12 cellular contexts compared by ENCODE assay signal in the genomic region with DNA sequence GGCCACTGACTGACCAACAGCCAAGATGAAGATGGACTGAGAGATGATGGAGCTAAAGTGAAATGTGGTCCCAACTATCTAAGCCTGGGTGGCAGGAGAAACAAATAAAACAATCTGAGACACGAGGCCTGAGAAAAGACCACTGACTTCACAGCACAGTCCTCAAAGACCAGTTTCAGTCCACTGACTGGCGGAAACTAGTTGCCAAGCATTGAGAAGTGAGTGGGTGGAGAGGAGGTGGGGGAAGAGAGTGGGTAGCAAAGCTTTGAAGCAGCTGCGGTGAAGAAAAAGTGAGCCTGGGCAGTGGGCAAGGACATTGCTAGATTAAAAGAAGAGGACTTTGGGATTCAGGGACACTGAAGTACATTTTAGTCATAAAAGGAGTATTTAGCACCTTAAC. TPM values are rescaled to one million over a fixed set of nuclear protein-coding genes. Genes with fewer than 3 reads are reported as not detected.
A peak's percentile ranks its signal among the peaks of the same experiment; 100 is the strongest.
DNase-seq lines count a peak whose midpoint lies in the region; ATAC-seq, FAIRE-seq and TF ChIP-seq lines count a peak whose summit lies in the region.
"Had no signal": no experiment of that assay in that cellular context is flagged by ENCODE, and none has a peak within 500 bp of the region (broad histone marks: within the 10 kb centered on the region; RNA-seq: fewer than 3 reads in every experiment).

No MANE protein-coding gene starts in this region.

- WGBS in HepG2 (ENCODE audit: low lambda C conversion rate) = 2% methylated on average over 3 of the region's 3 CpGs
- 61 to 68% methylated on average over 3 of the region's 3 CpGs for WGBS in esophagus squamous epithelium, 2 donors
- 75% methylated on average over 3 of the region's 3 CpGs for WGBS in esophagus muscularis mucosa

- H4K20me1 ChIP-seq in HepG2 (ENCODE audit: insufficient read depth, low read length) = no peaks in the 10 kb centered on the region

- TF ChIP-seq EP300 in HepG2 (IDR thresholded peaks at IDR 0.05; ENCODE audit: low read depth in 2 of 2, low read length in 2 of 2) (no peak), HepG2 (CRISPR knock-in tag; IDR thresholded peaks at IDR 0.05; ENCODE audit: borderline replicate concordance) (no peak), esophagus muscularis mucosa (IDR thresholded peaks at IDR 0.05) (no peak)

- no TSS peak for BruUV-seq in HepG2 (replicated peaks; lab: Mats Ljungman, UMichigan)

- intact Hi-C loops in HepG2 (cut with micrococcal nuclease; ENCODE audit: unreplicated experiment) (no loop called here), esophagus squamous epithelium (cut with DNase I) (no loop called here), esophagus muscularis mucosa (cut with DNase I) (no loop called here)

- DNase-seq in mucosa of gallbladder (ENCODE audit: low spot score) = no peak
- DNase-seq in HepG2 (ENCODE audit: low spot score) = no peak
- no peak for DNase-seq in esophagus squamous epithelium (lab: John Stamatoyannopoulos, UW)
- DNase-seq in esophagus muscularis mucosa (ENCODE audit: extremely low spot score) = no peak
- DNase-seq: aorta, NCI-H446 treated with DMSO at 0.1 percent for 48 hours had no signal

- H3K4me2 ChIP-seq in HepG2 (ENCODE audit: low read depth, low read length) = no peak overlapping the region

- H3K9me3 ChIP-seq in mononuclear cell (ENCODE audit: low read depth, low read length) (no peaks in the 10 kb centered on the region), HepG2 (ENCODE audit: low read length) (no peaks in the 10 kb centered on the region), esophagus squamous epithelium (no peaks in the 10 kb centered on the region), esophagus muscularis mucosa (no peaks in the 10 kb centered on the region)

- CTCF ChIA-PET in HepG2 (lab: Yijun Ruan, JAX; ENCODE audit: low intra/inter-chr PET ratio, low total read pairs) = no interaction called here

- no peak for TF ChIP-seq RAD21 in HepG2 (CRISPR knock-in tag; IDR thresholded peaks at IDR 0.05)

- no peaks in the 10 kb centered on the region for H3K36me3 ChIP-seq in HepG2 (replicated peaks in 1 of 2; ENCODE audit: control insufficient read depth in 1 of 2, insufficient read depth in 2 of 2, low read length in 2 of 2)
- H3K36me3 ChIP-seq in esophagus squamous epithelium = no peaks in the 10 kb centered on the region
- H3K36me3 ChIP-seq in esophagus muscularis mucosa = no peaks in the 10 kb centered on the region

- FAIRE-seq in HepG2 (lab: Jason Lieb, UNC) = no peak
- FAIRE-seq: K562 had no signal

- no peaks in the 10 kb centered on the region for H3K79me2 ChIP-seq in HepG2 (ENCODE audit: insufficient read depth, low read length)

- no peak overlapping the region for H2AFZ ChIP-seq in HepG2 (ENCODE audit: low read length)

- peak; percentile 40 for ATAC-seq in GM18867 (IDR thresholded peaks at IDR 0.05; ENCODE audit: unreplicated experiment)
- ATAC-seq in GM21529 (IDR thresholded peaks at IDR 0.05; ENCODE audit: unreplicated experiment) = peak; percentile 40
- peak; percentile 34 for ATAC-seq in HG03139 (IDR thresholded peaks at IDR 0.05; ENCODE audit: unreplicated experiment)
- no peak for ATAC-seq in HepG2
- ATAC-seq: K562 had no signal

- H3K4me3 ChIP-seq in mononuclear cell (ENCODE audit: low read length) = peak overlapping the region; percentile 44
- no peak overlapping the region for H3K4me3 ChIP-seq in HepG2 (replicated peaks in 1 of 3; ENCODE audit: insufficient read depth in 1 of 3, low read depth in 2 of 3, low read length in 3 of 3)
- no peak overlapping the region for H3K4me3 ChIP-seq in esophagus squamous epithelium
- H3K4me3 ChIP-seq in esophagus muscularis mucosa = no peak overlapping the region
- H3K4me3 ChIP-seq: K562 had no signal

- no peaks in the 10 kb centered on the region for H3K27me3 ChIP-seq in mononuclear cell (ENCODE audit: insufficient read depth, low read length)
- H3K27me3 ChIP-seq in HepG2 (ENCODE audit: control insufficient read depth in 1 of 2, insufficient read depth in 2 of 2, low read length in 2 of 2) = no peaks in the 10 kb centered on the region
- H3K27me3 ChIP-seq in esophagus squamous epithelium = no peaks in the 10 kb centered on the region
- H3K27me3 ChIP-seq in esophagus muscularis mucosa = no peaks in the 10 kb centered on the region

- TF ChIP-seq POLR2A in HepG2 (IDR thresholded peaks at IDR 0.05; ENCODE audit: insufficient read depth in 1 of 2, low read depth in 2 of 2, low read length in 2 of 2) (no peak), esophagus squamous epithelium (IDR thresholded peaks at IDR 0.05) (no peak), esophagus muscularis mucosa (IDR thresholded peaks at IDR 0.05; ENCODE audit: low read depth) (no peak)

- H3K27ac ChIP-seq in HepG2 (ENCODE audit: extremely low read length, insufficient read depth, low read length) = no peak overlapping the region
- no peak overlapping the region for H3K27ac ChIP-seq in esophagus squamous epithelium
- no peak overlapping the region for H3K27ac ChIP-seq in esophagus muscularis mucosa (replicated peaks in 1 of 4)

- in situ Hi-C loops in HepG2 (cut with HindIII; ENCODE audit: extremely low pct_ligation_motif_present, low pct_unique_long_range_greater_than_20kb) = no loop called here

- TF ChIP-seq CTCF in HepG2 (CRISPR knock-in tag; IDR thresholded peaks at IDR 0.05) (no peak), esophagus squamous epithelium (IDR thresholded peaks at IDR 0.05) (no peak), esophagus muscularis mucosa (IDR thresholded peaks at IDR 0.05) (no peak)

- peaks cover 14% of the 10 kb centered on the region for H3K4me1 ChIP-seq in mononuclear cell (ENCODE audit: insufficient read depth, low read length)
- no peaks in the 10 kb centered on the region for H3K4me1 ChIP-seq in HepG2 (ENCODE audit: insufficient read depth, low read length)
- no peaks in the 10 kb centered on the region for H3K4me1 ChIP-seq in esophagus squamous epithelium
- no peaks in the 10 kb centered on the region for H3K4me1 ChIP-seq in esophagus muscularis mucosa

- POLR2A ChIA-PET in HepG2 (lab: Yijun Ruan, JAX) = no interaction called here

- H3K9ac ChIP-seq in HepG2 (ENCODE audit: insufficient read depth, low read depth, low read length) = no peak overlapping the region

RNA-seq across cellular contexts. Expression of gene MS4A1, which starts 1.9 kb away (rescaled TPM):
- 145 TPM for total RNA-seq in mononuclear cell
- 0.60 TPM for total RNA-seq in mucosa of gallbladder
- total RNA-seq in HepG2 (2016; rRNA removed; fragmentation: Illumina TruSeq; extraction: Trizol) = not detected in 2 replicates
- total RNA-seq in HepG2 (2016; cell fraction: cytosol; rRNA removed; fragmentation: Illumina TruSeq; extraction: Trizol; ENCODE audit: low read depth) = not detected in 2 replicates
- total RNA-seq in HepG2 (2016; cell fraction: insoluble cytoplasmic fraction; rRNA removed; fragmentation: Illumina TruSeq; extraction: Trizol) = not detected in 2 replicates
- total RNA-seq in HepG2 (2016; cell fraction: membrane; rRNA removed; fragmentation: Illumina TruSeq; extraction: Trizol) = not detected in 2 replicates
- total RNA-seq in HepG2 (2016; cell fraction: nucleus; rRNA removed; fragmentation: Illumina TruSeq; extraction: Trizol) = not detected in 2 replicates
- 0.01 TPM in 1 of 2 replicates, not detected in the other for polyA plus RNA-seq in HepG2 (2011; rRNA removed)
- polyA plus RNA-seq in HepG2 (2011; cell fraction: cytosol; rRNA removed) = 0.05 and 0.12 TPM in 2 replicates
- polyA plus RNA-seq in HepG2 (2011; cell fraction: nucleus; rRNA removed) = 0.37 and 1.2 TPM in 2 replicates
- polyA plus RNA-seq in HepG2 (2012) = not detected in 2 replicates
- polyA plus RNA-seq in HepG2 (2016; cell fraction: cytosol; fragmentation: Illumina TruSeq; extraction: Trizol; ENCODE audit: low read depth) = not detected in 2 replicates
- polyA plus RNA-seq in HepG2 (2016; cell fraction: insoluble cytoplasmic fraction; fragmentation: Illumina TruSeq; extraction: Trizol; ENCODE audit: low read depth) = not detected in 2 replicates
- polyA plus RNA-seq in HepG2 (2016; cell fraction: membrane; fragmentation: Illumina TruSeq; extraction: Trizol; ENCODE audit: low read depth) = not detected in 2 replicates
- polyA plus RNA-seq in HepG2 (2016; cell fraction: nucleus; fragmentation: Illumina TruSeq; extraction: Trizol; ENCODE audit: insufficient read depth, low read depth) = not detected in 2 replicates
- polyA minus RNA-seq in HepG2 (2011; rRNA and poly(A)+ RNA removed; ENCODE audit: low replicate concordance) = 0.19 TPM in 1 of 2 replicates, not detected in the other
- polyA minus RNA-seq in HepG2 (2011; cell fraction: cytosol; rRNA and poly(A)+ RNA removed) = not detected in 2 replicates
- not detected in 2 replicates for polyA minus RNA-seq in HepG2 (2011; cell fraction: nucleus; rRNA and poly(A)+ RNA removed)
- total RNA-seq in esophagus squamous epithelium = 1 to 10 TPM in 1 of 4 donors, under 1 TPM in 1, not detected in 2; 0.38 to 1.2 TPM
- total RNA-seq in esophagus muscularis mucosa = under 1 TPM in 3 of 4 donors, not detected in 1; 0.13 to 0.99 (median 0.23) TPM
- total RNA-seq: SK-MEL-5 had no signal

RNA-seq across cellular contexts. Expression of gene MS4A5, which starts 28.2 kb away (rescaled TPM):
- total RNA-seq in mononuclear cell = not detected
- total RNA-seq in mucosa of gallbladder = not detected
- total RNA-seq in HepG2 (2016; rRNA removed; fragmentation: Illumina TruSeq; extraction: Trizol) = not detected in 2 replicates
- total RNA-seq in HepG2 (2016; cell fraction: cytosol; rRNA removed; fragmentation: Illumina TruSeq; extraction: Trizol; ENCODE audit: low read depth) = not detected in 2 replicates
- not detected in 2 replicates for total RNA-seq in HepG2 (2016; cell fraction: insoluble cytoplasmic fraction; rRNA removed; fragmentation: Illumina TruSeq; extraction: Trizol)
- total RNA-seq in HepG2 (2016; cell fraction: membrane; rRNA removed; fragmentation: Illumina TruSeq; extraction: Trizol) = not detected in 2 replicates
- not detected in 2 replicates for total RNA-seq in HepG2 (2016; cell fraction: nucleus; rRNA removed; fragmentation: Illumina TruSeq; extraction: Trizol)
- not detected in 2 replicates for polyA plus RNA-seq in HepG2 (2011; rRNA removed)
- not detected in 2 replicates for polyA plus RNA-seq in HepG2 (2011; cell fraction: cytosol; rRNA removed)
- not detected in 2 replicates for polyA plus RNA-seq in HepG2 (2011; cell fraction: nucleus; rRNA removed)
- not detected in 2 replicates for polyA plus RNA-seq in HepG2 (2012)
- polyA plus RNA-seq in HepG2 (2016; cell fraction: cytosol; fragmentation: Illumina TruSeq; extraction: Trizol; ENCODE audit: low read depth) = not detected in 2 replicates
- not detected in 2 replicates for polyA plus RNA-seq in HepG2 (2016; cell fraction: insoluble cytoplasmic fraction; fragmentation: Illumina TruSeq; extraction: Trizol; ENCODE audit: low read depth)
- not detected in 2 replicates for polyA plus RNA-seq in HepG2 (2016; cell fraction: membrane; fragmentation: Illumina TruSeq; extraction: Trizol; ENCODE audit: low read depth)
- polyA plus RNA-seq in HepG2 (2016; cell fraction: nucleus; fragmentation: Illumina TruSeq; extraction: Trizol; ENCODE audit: insufficient read depth, low read depth) = not detected in 2 replicates
- not detected in 2 replicates for polyA minus RNA-seq in HepG2 (2011; rRNA and poly(A)+ RNA removed; ENCODE audit: low replicate concordance)
- not detected in 2 replicates for polyA minus RNA-seq in HepG2 (2011; cell fraction: cytosol; rRNA and poly(A)+ RNA removed)
- polyA minus RNA-seq in HepG2 (2011; cell fraction: nucleus; rRNA and poly(A)+ RNA removed) = not detected in 2 replicates
- total RNA-seq in esophagus squamous epithelium = not detected
- total RNA-seq in esophagus muscularis mucosa = not detected
- total RNA-seq: aorta, K562, SK-MEL-5 had no signal
- polyA plus RNA-seq: aorta, K562 had no signal

RNA-seq across cellular contexts. Expression of gene MS4A12, which starts 35.0 kb away (rescaled TPM):
- total RNA-seq in mononuclear cell (not detected), mucosa of gallbladder (not detected), HepG2 (2016; rRNA removed; fragmentation: Illumina TruSeq; extraction: Trizol) (not detected in 2 replicates), esophagus squamous epithelium (not detected), esophagus muscularis mucosa (1 to 10 TPM in 1 of 4 donors, not detected in 3; 1.8 TPM)
- total RNA-seq in HepG2 (2016; cell fraction: cytosol; rRNA removed; fragmentation: Illumina TruSeq; extraction: Trizol; ENCODE audit: low read depth) = not detected in 2 replicates
- total RNA-seq in HepG2 (2016; cell fraction: insoluble cytoplasmic fraction; rRNA removed; fragmentation: Illumina TruSeq; extraction: Trizol) = not detected in 2 replicates
- not detected in 2 replicates for total RNA-seq in HepG2 (2016; cell fraction: membrane; rRNA removed; fragmentation: Illumina TruSeq; extraction: Trizol)
- not detected in 2 replicates for total RNA-seq in HepG2 (2016; cell fraction: nucleus; rRNA removed; fragmentation: Illumina TruSeq; extraction: Trizol)
- not detected in 2 replicates for polyA plus RNA-seq in HepG2 (2011; rRNA removed)
- not detected in 2 replicates for polyA plus RNA-seq in HepG2 (2011; cell fraction: cytosol; rRNA removed)
- not detected in 2 replicates for polyA plus RNA-seq in HepG2 (2011; cell fraction: nucleus; rRNA removed)
- not detected in 2 replicates for polyA plus RNA-seq in HepG2 (2012)
- polyA plus RNA-seq in HepG2 (2016; cell fraction: cytosol; fragmentation: Illumina TruSeq; extraction: Trizol; ENCODE audit: low read depth) = not detected in 2 replicates
- not detected in 2 replicates for polyA plus RNA-seq in HepG2 (2016; cell fraction: insoluble cytoplasmic fraction; fragmentation: Illumina TruSeq; extraction: Trizol; ENCODE audit: low read depth)
- not detected in 2 replicates for polyA plus RNA-seq in HepG2 (2016; cell fraction: membrane; fragmentation: Illumina TruSeq; extraction: Trizol; ENCODE audit: low read depth)
- polyA plus RNA-seq in HepG2 (2016; cell fraction: nucleus; fragmentation: Illumina TruSeq; extraction: Trizol; ENCODE audit: insufficient read depth, low read depth) = not detected in 2 replicates
- polyA minus RNA-seq in HepG2 (2011; rRNA and poly(A)+ RNA removed; ENCODE audit: low replicate concordance) = not detected in 2 replicates
- polyA minus RNA-seq in HepG2 (2011; cell fraction: cytosol; rRNA and poly(A)+ RNA removed) = not detected in 2 replicates
- not detected in 2 replicates for polyA minus RNA-seq in HepG2 (2011; cell fraction: nucleus; rRNA and poly(A)+ RNA removed)
- total RNA-seq: aorta, K562, SK-MEL-5 had no signal
- polyA plus RNA-seq: K562 had no signal

RNA-seq across cellular contexts. Expression of gene MS4A13, which starts 57.6 kb away (rescaled TPM):
- total RNA-seq in mononuclear cell = not detected
- total RNA-seq in mucosa of gallbladder = not detected
- total RNA-seq in HepG2 (2016; rRNA removed; fragmentation: Illumina TruSeq; extraction: Trizol) = not detected in 2 replicates
- total RNA-seq in HepG2 (2016; cell fraction: cytosol; rRNA removed; fragmentation: Illumina TruSeq; extraction: Trizol; ENCODE audit: low read depth) = not detected in 2 replicates
- not detected in 2 replicates for total RNA-seq in HepG2 (2016; cell fraction: insoluble cytoplasmic fraction; rRNA removed; fragmentation: Illumina TruSeq; extraction: Trizol)
- total RNA-seq in HepG2 (2016; cell fraction: membrane; rRNA removed; fragmentation: Illumina TruSeq; extraction: Trizol) = not detected in 2 replicates
- not detected in 2 replicates for total RNA-seq in HepG2 (2016; cell fraction: nucleus; rRNA removed; fragmentation: Illumina TruSeq; extraction: Trizol)
- polyA plus RNA-seq in HepG2 (2011; rRNA removed) = not detected in 2 replicates
- not detected in 2 replicates for polyA plus RNA-seq in HepG2 (2011; cell fraction: cytosol; rRNA removed)
- not detected in 2 replicates for polyA plus RNA-seq in HepG2 (2011; cell fraction: nucleus; rRNA removed)
- polyA plus RNA-seq in HepG2 (2012) = not detected in 2 replicates
- polyA plus RNA-seq in HepG2 (2016; cell fraction: cytosol; fragmentation: Illumina TruSeq; extraction: Trizol; ENCODE audit: low read depth) = not detected in 2 replicates
- polyA plus RNA-seq in HepG2 (2016; cell fraction: insoluble cytoplasmic fraction; fragmentation: Illumina TruSeq; extraction: Trizol; ENCODE audit: low read depth) = not detected in 2 replicates
- not detected in 2 replicates for polyA plus RNA-seq in HepG2 (2016; cell fraction: membrane; fragmentation: Illumina TruSeq; extraction: Trizol; ENCODE audit: low read depth)
- not detected in 2 replicates for polyA plus RNA-seq in HepG2 (2016; cell fraction: nucleus; fragmentation: Illumina TruSeq; extraction: Trizol; ENCODE audit: insufficient read depth, low read depth)
- not detected in 2 replicates for polyA minus RNA-seq in HepG2 (2011; rRNA and poly(A)+ RNA removed; ENCODE audit: low replicate concordance)
- polyA minus RNA-seq in HepG2 (2011; cell fraction: cytosol; rRNA and poly(A)+ RNA removed) = not detected in 2 replicates
- polyA minus RNA-seq in HepG2 (2011; cell fraction: nucleus; rRNA and poly(A)+ RNA removed) = not detected in 2 replicates
- not detected for total RNA-seq in esophagus squamous epithelium
- not detected for total RNA-seq in esophagus muscularis mucosa
- total RNA-seq: aorta, K562, SK-MEL-5 had no signal
- polyA plus RNA-seq: aorta had no signal

Comparison
In these comparisons a context has a peak if more than half of its experiments do, and no peak if none do; other contexts are left out.
1. RNA of gene MS4A1, which starts 1.9 kb away (total RNA-seq): 145 TPM in mononuclear cell (single experiment); 0.60 TPM in mucosa of gallbladder (single experiment), 0.38 to 1.2 TPM in esophagus squamous epithelium, 0.13 to 0.99 TPM in esophagus muscularis mucosa and not detected in HepG2; every median in the first group is over 10 times any median in the second.